ENCODE assay signal across 1 cellular context in genomic region chr15:40595219-40595618, GRCh38.
TF ChIP-seq lines count a peak whose summit lies in the region.

No MANE protein-coding gene starts in this region.

TF ChIP-seq in GM23338, 12 proteins besides CTCF, POLR2A, EP300 and RAD21 (continued from another document):
- TF ChIP-seq ETS1 (IDR thresholded peaks at IDR 0.05), result no peak
